28 cellular contexts compared by ENCODE assay signal in the genomic region with DNA sequence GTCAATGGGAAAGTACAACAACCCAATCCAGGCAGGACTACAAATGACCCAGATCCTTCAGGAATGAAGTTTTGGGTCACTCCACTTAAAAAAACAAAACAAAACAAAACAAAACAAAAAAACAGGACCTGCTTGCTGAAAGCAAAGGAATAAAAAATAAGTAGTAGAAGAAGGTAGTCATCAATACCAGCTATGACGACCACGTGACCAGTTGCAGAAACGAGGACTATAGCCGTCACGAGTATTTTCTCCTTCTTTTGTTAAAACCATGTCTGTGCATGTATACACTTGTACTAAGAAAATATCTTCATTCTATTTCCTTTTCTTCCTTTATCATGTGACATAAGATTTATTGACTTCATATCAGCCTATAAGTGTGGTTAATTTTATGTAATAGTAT.
"Had no signal": no experiment of that assay in that cellular context is flagged by ENCODE, and none has a peak within 500 bp of the region (broad histone marks: within the 10 kb centered on the region; RNA-seq: fewer than 3 reads in every experiment).

No MANE protein-coding gene starts in this region.

- H3K4me3 ChIP-seq: colonic mucosa, coronary artery, dorsolateral prefrontal cortex, esophagus muscularis mucosa, esophagus squamous epithelium, gastrocnemius medialis, gastroesophageal sphincter, heart left ventricle, heart right ventricle had no signal

- H3K27ac ChIP-seq: colonic mucosa, coronary artery, dorsolateral prefrontal cortex, epithelial cell of prostate, esophagus muscularis mucosa, esophagus squamous epithelium, foreskin keratinocyte, gastrocnemius medialis, gastroesophageal sphincter, heart left ventricle, heart right ventricle had no signal

- H3K4me1 ChIP-seq: colonic mucosa, esophagus muscularis mucosa, foreskin keratinocyte, gastrocnemius medialis, gastroesophageal sphincter, heart left ventricle, heart right ventricle had no signal

- H3K36me3 ChIP-seq: colonic mucosa, esophagus muscularis mucosa, esophagus squamous epithelium, gastrocnemius medialis, gastroesophageal sphincter, heart left ventricle, heart right ventricle had no signal

- H3K9me3 ChIP-seq: colonic mucosa, esophagus squamous epithelium, gastrocnemius medialis had no signal

- H3K27me3 ChIP-seq: colonic mucosa, dorsolateral prefrontal cortex, esophagus muscularis mucosa, esophagus squamous epithelium, foreskin keratinocyte, gastrocnemius medialis, gastroesophageal sphincter, heart left ventricle, heart right ventricle had no signal

- DNase-seq: colonic mucosa; cortex of kidney; dermis blood vessel endothelial cell; dorsolateral prefrontal cortex; effector CD4-positive, alpha-beta T cell; effector CD8-positive, alpha-beta T cell; effector memory CD4-positive, alpha-beta T cell; effector memory CD8-positive, alpha-beta T cell; endodermal cell; erythroblast; esophagus squamous epithelium; foreskin fibroblast; foreskin keratinocyte; foreskin melanocyte; gastrocnemius medialis; glutamatergic neuron; head of caudate nucleus; heart left ventricle; heart right ventricle had no signal

- FAIRE-seq: colon, endometrium, endothelial cell of umbilical vein, frontal cortex had no signal

- ATAC-seq: effector memory CD8-positive, alpha-beta T cell; esophagus mucosa; foreskin keratinocyte; gastrocnemius medialis; gastroesophageal sphincter; heart left ventricle; heart right ventricle had no signal
